In genomic region chr6:136249811-136250685, GRCh38 we compare ENCODE assay signal across 8 cellular contexts. TPM values are rescaled to one million over a fixed set of nuclear protein-coding genes. Genes with fewer than 3 reads are reported as not detected.
A peak's percentile ranks its signal among the peaks of the same experiment; 100 is the strongest.
DNase-seq lines count a peak whose midpoint lies in the region; ATAC-seq and TF ChIP-seq lines count a peak whose summit lies in the region.

MTFR2 (minus strand) TSS chr6:136250311; CDS start chr6:136249099, 1,212 bp downstream.

- H3K27ac ChIP-seq in right atrium auricular region (peak within 1 kb of the TSS; percentile 38 to 68), psoas muscle (peak within 1 kb of the TSS; percentile 46), uterus (peak within 1 kb of the TSS; percentile 20 to 28)

- peak; percentile 79 for TF ChIP-seq POLR2A in GM18505 (IDR thresholded peaks at IDR 0.05; ENCODE audit: borderline replicate concordance, extremely low read depth, insufficient read depth, insufficient read length)
- TF ChIP-seq POLR2A in uterus (IDR thresholded peaks at IDR 0.05): no peak

- H3K9me3 ChIP-seq in right atrium auricular region (no peaks in the 10 kb centered on the region), psoas muscle (no peaks in the 10 kb centered on the region), uterus (no peaks in the 10 kb centered on the region)

- H3K4me3 ChIP-seq in right atrium auricular region (peak within 1 kb of the TSS; percentile 56 to 73), psoas muscle (peak within 1 kb of the TSS; percentile 78), uterus (peak within 1 kb of the TSS; percentile 51 to 56)

- TF ChIP-seq CTCF in right atrium auricular region (IDR thresholded peaks at IDR 0.05) (no peak), psoas muscle (IDR thresholded peaks at IDR 0.05) (no peak), uterus (IDR thresholded peaks at IDR 0.05) (no peak)

- no peaks in the 10 kb centered on the region for H3K27me3 ChIP-seq in right atrium auricular region
- no peaks in the 10 kb centered on the region for H3K27me3 ChIP-seq in psoas muscle (ENCODE audit: insufficient read depth in 3 of 3, low read length in 2 of 3)
- no peaks in the 10 kb centered on the region for H3K27me3 ChIP-seq in uterus

- no peaks in the 10 kb centered on the region for H3K36me3 ChIP-seq in right atrium auricular region
- peaks cover 0 to 6% of the 10 kb centered on the region in 2 donors for H3K36me3 ChIP-seq in psoas muscle (ENCODE audit: insufficient read depth in 1 of 2, low read depth in 1 of 2)
- no peaks in the 10 kb centered on the region for H3K36me3 ChIP-seq in uterus

- intact Hi-C loops in psoas muscle (cut with DNase I) (loop anchor here in 1 of 2 donors (5.0 kb wide), 1 partner anchor 37 kb away; the partner anchor contains the start of gene BCLAF1), uterus (cut with DNase I; ENCODE audit: low total_unique reads) (no loop called here)

- DNase-seq in NCI-H187 treated with DMSO at 0.1 percent for 48 hours (lab: John Stamatoyannopoulos, UW) (peak; percentile 92), T-helper 2 cell (peak; percentile 65 to 99 (median 89)), anterior cingulate cortex (lab: John Stamatoyannopoulos, UW) (peak; percentile 30 to 98 (median 90)), right atrium auricular region (ENCODE audit: low spot score) (peak; percentile 98), psoas muscle (peak; percentile 90 to 94), uterus (peak; percentile 91 to 96)

- H3K4me1 ChIP-seq in right atrium auricular region: peaks cover 0 to 19% of the 10 kb centered on the region in 2 donors
- peaks cover 17% of the 10 kb centered on the region for H3K4me1 ChIP-seq in psoas muscle
- peaks cover 0 to 4% of the 10 kb centered on the region in 2 donors for H3K4me1 ChIP-seq in uterus

- WGBS in psoas muscle, 3 donors: 0 to 1% (median 0%) methylated on average over 59 of the region's 59 CpGs

- peak; percentile 97 for ATAC-seq in GM18505 (IDR thresholded peaks at IDR 0.05; ENCODE audit: unreplicated experiment)
- ATAC-seq in HG02970 (IDR thresholded peaks at IDR 0.05; ENCODE audit: low FRiP score, unreplicated experiment): peak; percentile 99
- peak; percentile 96 to 99 (median 97) for ATAC-seq in psoas muscle

RNA-seq across cellular contexts. Expression of gene MTFR2, which starts in this region (rescaled TPM):
- total RNA-seq in right atrium auricular region (under 1 TPM in 1 of 2 donors, not detected in 1; 0.70 TPM), psoas muscle (under 1 TPM in 3 of 4 donors, not detected in 1; 0.20 to 0.95 (median 0.62) TPM), uterus (1 to 10 TPM in 1 of 4 donors, not detected in 3; 2.4 TPM)
- under 1 TPM; 0.07 to 0.62 (median 0.09) TPM for polyA plus RNA-seq in psoas muscle

Comparison
In these comparisons a context has a peak if more than half of its experiments do, and no peak if none do; other contexts are left out.
1. Peak in every context shown above with its lines: DNase-seq, ATAC-seq, H3K4me3 ChIP-seq and H3K27ac ChIP-seq.
2. Peak in DNase-seq, H3K4me3 ChIP-seq and H3K27ac ChIP-seq in right atrium auricular region; RNA of the gene not detected or under 1 TPM.
3. Peak in DNase-seq, ATAC-seq, H3K4me3 ChIP-seq and H3K27ac ChIP-seq in psoas muscle; RNA of the gene not detected or under 1 TPM.